In genomic region chr7:2637066-2637471, GRCh38 we compare ENCODE assay signal across 17 cellular contexts. TPM values are rescaled to one million over a fixed set of nuclear protein-coding genes. Genes with fewer than 3 reads are reported as not detected.
A peak's percentile ranks its signal among the peaks of the same experiment; 100 is the strongest.
DNase-seq lines count a peak whose midpoint lies in the region; ATAC-seq and TF ChIP-seq lines count a peak whose summit lies in the region.
"Had no signal": no experiment of that assay in that cellular context is flagged by ENCODE, and none has a peak within 500 bp of the region (broad histone marks: within the 10 kb centered on the region; RNA-seq: fewer than 3 reads in every experiment).

No MANE protein-coding gene starts in this region.

- TF ChIP-seq CTCF in mesothelial cell of epicardium (IDR thresholded peaks at IDR 0.05; ENCODE audit: unreplicated experiment) (no peak), suprapubic skin (IDR thresholded peaks at IDR 0.05) (no peak)

- H3K4me3 Mint-ChIP-seq in mesothelial cell of epicardium, result peak overlapping the region; percentile 20
- H3K4me3 Mint-ChIP-seq: central memory CD8-positive, alpha-beta T cell; T-helper 17 cell had no signal

- TF ChIP-seq EP300 in suprapubic skin (IDR thresholded peaks at IDR 0.05), result no peak

- H3K4me1 ChIP-seq in NT2/D1 (ENCODE audit: insufficient read depth, insufficient read length) (peaks cover 62% of the 10 kb centered on the region), suprapubic skin (peaks cover 96% of the 10 kb centered on the region)

- H3K27me3 Mint-ChIP-seq in mesothelial cell of epicardium (ENCODE audit: low read depth), result no peaks in the 10 kb centered on the region
- H3K27me3 Mint-ChIP-seq: central memory CD8-positive, alpha-beta T cell; progenitor cell of endocrine pancreas; T-helper 17 cell had no signal

- no peaks in the 10 kb centered on the region for H3K9me3 ChIP-seq in NT2/D1 (ENCODE audit: insufficient read depth, low read length)
- no peaks in the 10 kb centered on the region for H3K9me3 ChIP-seq in suprapubic skin
- H3K9me3 ChIP-seq: BE2C had no signal

- intact Hi-C loops in posterior cingulate gyrus (cut with DNase I), result no loop called here

- no peak overlapping the region for H3K4me3 ChIP-seq in NT2/D1 (ENCODE audit: insufficient read length, low read depth)
- no peak overlapping the region for H3K4me3 ChIP-seq in suprapubic skin

- ATAC-seq in HG03196 (IDR thresholded peaks at IDR 0.05; ENCODE audit: unreplicated experiment) (no peak), GM21717 (IDR thresholded peaks at IDR 0.05; ENCODE audit: unreplicated experiment) (no peak)

- H3K36me3 ChIP-seq in NT2/D1 (ENCODE audit: insufficient read depth, insufficient read length, low read length) (peaks cover 60% of the 10 kb centered on the region), suprapubic skin (no peaks in the 10 kb centered on the region)

- no peak overlapping the region for H3K27ac Mint-ChIP-seq in mesothelial cell of epicardium
- H3K27ac Mint-ChIP-seq: progenitor cell of endocrine pancreas, T-helper 17 cell had no signal

- H3K36me3 Mint-ChIP-seq in mesothelial cell of epicardium, result no peaks in the 10 kb centered on the region

- no peak for TF ChIP-seq POLR2A in suprapubic skin (IDR thresholded peaks at IDR 0.05)

- peaks cover 55% of the 10 kb centered on the region for H3K4me1 Mint-ChIP-seq in mesothelial cell of epicardium

- H3K27me3 ChIP-seq in NT2/D1 (ENCODE audit: insufficient read depth, insufficient read length) (no peaks in the 10 kb centered on the region), suprapubic skin (no peaks in the 10 kb centered on the region)
- H3K27me3 ChIP-seq: BE2C had no signal

- peak overlapping the region; percentile 56 for H3K9ac ChIP-seq in NT2/D1 (ENCODE audit: insufficient read length, low read depth)

- peak overlapping the region; percentile 75 for H3K27ac ChIP-seq in cingulate gyrus (ENCODE audit: low read depth, low read length)
- peak overlapping the region; percentile 68 for H3K27ac ChIP-seq in suprapubic skin

- DNase-seq in NT2/D1 (ENCODE audit: low read depth, low spot score) (no peak), mesothelial cell of epicardium (ENCODE audit: low spot score in 2 of 2, unreplicated experiment in 2 of 2) (no peak), suprapubic skin (ENCODE audit: low spot score in 2 of 2) (peak in 1 of 2 donors; percentile 64), posterior cingulate gyrus (no peak), SW480 (ENCODE audit: low spot score) (no peak)
- DNase-seq: activated CD4-positive, CD25-positive, alpha-beta regulatory T cell treated with anti-CD3 and anti-CD28 coated beads, Interleukin-2, amount 50 U/mL, for 72 hours; activated CD8-positive, alpha-beta memory T cell treated with anti-CD3 and anti-CD28 coated beads, Interleukin-2, amount 50 U/mL, for 48 hours; activated naive CD4-positive, alpha-beta T cell treated with anti-CD3 and anti-CD28 coated beads, Interleukin-2, amount 50 U/mL, for 16 hours; BE2C; NCI-H2081; NCI-H69; T-helper 17 cell had no signal

- no peaks in the 10 kb centered on the region for H3K9me3 Mint-ChIP-seq in mesothelial cell of epicardium
- H3K9me3 Mint-ChIP-seq: central memory CD8-positive, alpha-beta T cell had no signal

- WGBS in suprapubic skin, result 95% methylated on average over 8 of the region's 17 CpGs

RNA-seq across cellular contexts. Expression of gene TTYH3, which starts 5.3 kb away (rescaled TPM):
- 282 to 296 TPM (median 282 TPM) in 3 replicates for total RNA-seq in mesothelial cell of epicardium
- total RNA-seq in suprapubic skin, result 10 to 100 TPM; 14.0 to 26.3 (median 19.5) TPM

RNA-seq across cellular contexts. Expression of gene AMZ1, which starts 50.9 kb away (rescaled TPM):
- total RNA-seq in mesothelial cell of epicardium (0.05 to 0.49 TPM (median 0.13 TPM) in 3 replicates), suprapubic skin (under 1 TPM in 1 of 4 donors, not detected in 3; 0.17 TPM)

Comparison
In these comparisons a context has a peak if more than half of its experiments do, and no peak if none do; other contexts are left out.
1. RNA of gene TTYH3, which starts 5.3 kb away (total RNA-seq): 282 to 296 TPM in mesothelial cell of epicardium; 14.0 to 26.3 TPM in suprapubic skin; every median in the first group is over 10 times any median in the second.